7 cellular contexts compared by ENCODE assay signal in genomic region chr15:82044373-82045178, GRCh38. TPM values are rescaled to one million over a fixed set of nuclear protein-coding genes. Genes with fewer than 3 reads are reported as not detected.
DNase-seq lines count a peak whose midpoint lies in the region; ATAC-seq and TF ChIP-seq lines count a peak whose summit lies in the region.

No MANE protein-coding gene starts in this region.

- TF ChIP-seq EP300 in tibial nerve (IDR thresholded peaks at IDR 0.05), result no peak

- no peak for ATAC-seq in GM18502 (IDR thresholded peaks at IDR 0.05; ENCODE audit: poor library complexity, unreplicated experiment)

- H3K27ac ChIP-seq in esophagus (ENCODE audit: low read depth in 2 of 2, low read length in 1 of 2) (peak overlapping the region; percentile 53 to 90), muscle layer of colon (ENCODE audit: low read depth, low read length) (peak overlapping the region; percentile 94), tibial nerve (peak overlapping the region; percentile 1 to 95 (median 74))

- no peak for TF ChIP-seq POLR2A in tibial nerve (IDR thresholded peaks at IDR 0.05)

- DNase-seq in NCI-H1048 (lab: John Stamatoyannopoulos, UW) (peak; percentile 63), tibial nerve (ENCODE audit: low spot score in 2 of 2) (peak; percentile 15 to 38)
- peak; percentile 30 for DNase-seq in activated CD8-positive, alpha-beta memory T cell treated with anti-CD3 and anti-CD28 coated beads, Interleukin-2, amount 50 U/mL, for 4 hours

- TF ChIP-seq CTCF in tibial nerve (IDR thresholded peaks at IDR 0.05), result no peak

- peak overlapping the region; percentile 73; the same call in 1 of the 2 replicates for H3K9ac ChIP-seq in ES-I3 (ENCODE audit: low read depth, low read length)
- peak overlapping the region; percentile 27 for H3K9ac ChIP-seq in muscle layer of colon (ENCODE audit: low read length)

- H3K27me3 ChIP-seq in esophagus (ENCODE audit: control insufficient read depth in 1 of 2, insufficient read depth in 2 of 2, low read length in 2 of 2), result no peaks in the 10 kb centered on the region
- no peaks in the 10 kb centered on the region for H3K27me3 ChIP-seq in muscle layer of colon (ENCODE audit: control insufficient read depth in 1 of 2, insufficient read depth in 2 of 2, low read length in 2 of 2)
- no peaks in the 10 kb centered on the region for H3K27me3 ChIP-seq in tibial nerve

- H3K4me1 ChIP-seq in ES-I3 (ENCODE audit: insufficient read depth, low read length), result peaks cover 4% of the 10 kb centered on the region
- peaks cover 7 to 12% of the 10 kb centered on the region in 2 donors for H3K4me1 ChIP-seq in esophagus (ENCODE audit: control insufficient read depth in 2 of 2, insufficient read depth in 2 of 2, low read length in 1 of 2)
- H3K4me1 ChIP-seq in muscle layer of colon (ENCODE audit: insufficient read depth, low read length), result peaks cover 19% of the 10 kb centered on the region
- peaks cover 0 to 27% (median 18%) of the 10 kb centered on the region in 4 donors for H3K4me1 ChIP-seq in tibial nerve

- H3K9me3 ChIP-seq in ES-I3 (ENCODE audit: control insufficient read depth, insufficient read depth, low read length) (no peaks in the 10 kb centered on the region), esophagus (ENCODE audit: control insufficient read depth in 2 of 2, insufficient read depth in 1 of 2, low read depth in 1 of 2, low read length in 1 of 2) (peaks cover 0 to 2% of the 10 kb centered on the region in 2 donors), muscle layer of colon (ENCODE audit: low read length) (no peaks in the 10 kb centered on the region), tibial nerve (no peaks in the 10 kb centered on the region)

- H3K36me3 ChIP-seq in ES-I3 (ENCODE audit: insufficient read depth, low read length), result no peaks in the 10 kb centered on the region
- no peaks in the 10 kb centered on the region for H3K36me3 ChIP-seq in esophagus (ENCODE audit: control insufficient read depth in 2 of 2, insufficient read depth in 2 of 2, low read length in 1 of 2)
- no peaks in the 10 kb centered on the region for H3K36me3 ChIP-seq in muscle layer of colon (ENCODE audit: insufficient read depth, low read length)
- H3K36me3 ChIP-seq in tibial nerve, result peaks cover 0 to 10% (median 0%) of the 10 kb centered on the region in 3 donors

- peak overlapping the region; percentile 64 to 67 for H3K4me3 ChIP-seq in esophagus (ENCODE audit: low read depth in 1 of 2, low read length in 2 of 2)
- peak overlapping the region; percentile 67 to 80 for H3K4me3 ChIP-seq in muscle layer of colon (ENCODE audit: low read depth in 1 of 2, low read length in 2 of 2)
- H3K4me3 ChIP-seq in tibial nerve, result peak overlapping the region; percentile 68 to 99 (median 82)

- 1 to 3% methylated on average over 54 of the region's 54 CpGs for WGBS in esophagus, 2 donors
- 0 to 1% methylated on average over 17 to 52 of the region's 54 CpGs for WGBS in tibial nerve, 2 donors

RNA-seq across cellular contexts. Expression of gene MEX3B, which starts 1.2 kb away (rescaled TPM):
- polyA plus RNA-seq in esophagus, result under 1 TPM; 0.39 to 0.42 TPM
- 1 to 10 TPM in 2 of 4 donors, under 1 TPM in 2; 0.30 to 1.9 (median 0.90) TPM for total RNA-seq in tibial nerve
